Comparison of ENCODE assay signal across 8 cellular contexts in genomic region chr18:50287441-50288347, GRCh38. TPM values are rescaled to one million over a fixed set of nuclear protein-coding genes. Genes with fewer than 3 reads are reported as not detected.
DNase-seq lines count a peak whose midpoint lies in the region; ATAC-seq and TF ChIP-seq lines count a peak whose summit lies in the region.

Gene CXXC1, minus strand, starts transcription at chr18:50287692. Its CDS starts 103 bp downstream, at chr18:50287589.

- peak within 1 kb of the TSS; percentile 79 for H3K4me2 ChIP-seq in OCI-LY3 (ENCODE audit: low read length)

- peak within 1 kb of the TSS; percentile 100 for H3K4me3 Mint-ChIP-seq in endothelial cell (ENCODE audit: unreplicated experiment)

- peaks cover 21% of the 10 kb centered on the region for H3K79me2 ChIP-seq in OCI-LY3 (ENCODE audit: low read length)

- H3K9me3 Mint-ChIP-seq in endothelial cell (ENCODE audit: unreplicated experiment) = no peaks in the 10 kb centered on the region

- peak within 1 kb of the TSS; percentile 83 for H2AFZ ChIP-seq in OCI-LY3 (ENCODE audit: low read depth, low read length)

- peaks cover 7% of the 10 kb centered on the region for H3K4me1 ChIP-seq in OCI-LY3 (ENCODE audit: low read length)

- H4K20me1 ChIP-seq in OCI-LY3 (ENCODE audit: insufficient read depth, low read length) = 0 out of 2 replicates have a peak, but pooled peaks cover 5% of the 10 kb centered on the region

- peaks cover 20% of the 10 kb centered on the region for H3K36me3 Mint-ChIP-seq in endothelial cell (ENCODE audit: low read depth, unreplicated experiment)

- H3K9ac ChIP-seq in OCI-LY3 (ENCODE audit: low read length) = peak within 1 kb of the TSS; percentile 85

- peak within 1 kb of the TSS; percentile 47 for H3K27ac ChIP-seq in OCI-LY3 (ENCODE audit: low read length)

- H3K4me1 Mint-ChIP-seq in endothelial cell (ENCODE audit: unreplicated experiment) = peaks cover 19% of the 10 kb centered on the region

- H3K4me3 ChIP-seq in OCI-LY3 (ENCODE audit: low read length) = peak within 1 kb of the TSS; percentile 91

- no peaks in the 10 kb centered on the region for H3K9me3 ChIP-seq in OCI-LY3 (ENCODE audit: insufficient read depth, low read length)

- peak within 1 kb of the TSS; percentile 97 for H3K27ac Mint-ChIP-seq in endothelial cell (ENCODE audit: unreplicated experiment)

- ATAC-seq in GM21526 (IDR thresholded peaks at IDR 0.05; ENCODE audit: low FRiP score, unreplicated experiment) = peak; percentile 84

- peaks cover 36% of the 10 kb centered on the region for H3K36me3 ChIP-seq in OCI-LY3 (replicated peaks; ENCODE audit: low read depth, low read length)

- TF ChIP-seq CTCF in OCI-LY3 (IDR thresholded peaks at IDR 0.05; ENCODE audit: low read depth, low read length) = peak; percentile 78
- TF ChIP-seq CTCF in endothelial cell (IDR thresholded peaks at IDR 0.05; ENCODE audit: unreplicated experiment) = peak; percentile 50

- peaks cover 19% of the 10 kb centered on the region for H3K27me3 Mint-ChIP-seq in endothelial cell (ENCODE audit: unreplicated experiment)

- peak; percentile 94 for DNase-seq in DMS114 treated with DMSO at 0.1 percent for 48 hours (lab: John Stamatoyannopoulos, UW; ENCODE audit: unreplicated experiment)
- DNase-seq in HuH-7.5 (ENCODE audit: low spot score) = peak; percentile 82
- DNase-seq in activated CD8-positive, alpha-beta memory T cell treated with anti-CD3 and anti-CD28 coated beads, Interleukin-2, amount 50 U/mL, for 48 hours = peak; percentile 95
- peak; percentile 95 for DNase-seq in endothelial cell (ENCODE audit: low spot score)
- DNase-seq in midbrain (lab: John Stamatoyannopoulos, UW) = peak; percentile 98
- peak; percentile 92 to 96 for DNase-seq in stimulated activated CD8-positive, alpha-beta memory T cell treated with anti-CD3 and anti-CD28 coated beads, Interleukin-2, amount 100 ng/mL, for 1 hour (ENCODE audit: low read depth in 2 of 2)

- no peaks in the 10 kb centered on the region for H3K27me3 ChIP-seq in OCI-LY3 (ENCODE audit: low read depth, low read length)

RNA-seq across cellular contexts. Expression of gene CXXC1, which starts in this region (rescaled TPM):
- 71.7 TPM for total RNA-seq in endothelial cell (ENCODE audit: unreplicated experiment)

Comparison
In these comparisons a context has a peak if more than half of its experiments do, and no peak if none do; other contexts are left out.
1. Peak in every context shown above with its lines: DNase-seq, ATAC-seq, H3K4me3 ChIP-seq and H3K27ac ChIP-seq.